In the genomic region with DNA sequence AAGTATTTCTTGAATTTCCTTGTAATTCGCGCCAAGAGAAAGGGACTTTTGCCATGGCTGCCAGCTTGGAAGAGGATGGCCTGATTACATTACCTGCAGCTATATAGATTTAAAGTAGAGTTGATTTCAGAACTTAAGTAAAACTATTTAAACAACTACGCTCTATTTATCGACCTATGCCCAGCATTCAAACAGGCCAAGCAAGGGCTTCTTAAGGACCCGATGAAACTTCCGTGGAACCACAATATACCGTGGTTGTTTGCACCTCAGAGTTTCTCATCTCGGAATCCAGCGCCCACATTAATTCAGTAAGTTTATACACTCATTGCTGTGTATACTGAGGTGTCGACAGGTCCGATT, we compare ENCODE assay signal across 8 cellular contexts. TPM values are rescaled to one million over a fixed set of nuclear protein-coding genes. Genes with fewer than 3 reads are reported as not detected.
DNase-seq lines count a peak whose midpoint lies in the region; ATAC-seq, FAIRE-seq and TF ChIP-seq lines count a peak whose summit lies in the region.

No MANE protein-coding gene starts in this region.

- H3K4me1 Mint-ChIP-seq in activated T-helper 1 cell treated with anti-CD3 and anti-CD28 coated beads, Interleukin-12 subunit alpha, Interleukin-12 subunit beta, Interleukin-2, Interleukin-4 antibody, amounts not matched to agents 30 ng/mL and 10 ng/mL and 1 ng/mL, durations not matched to agents 14 hours and 24 hours and 36 hours (ENCODE audit: low read depth), result peaks cover 12% of the 10 kb centered on the region

- peaks cover 5% of the 10 kb centered on the region for H3K27me3 ChIP-seq in iPS DF 6.9 (ENCODE audit: control insufficient read depth, insufficient read depth, low read length)
- no peaks in the 10 kb centered on the region for H3K27me3 ChIP-seq in small intestine (ENCODE audit: control insufficient read depth in 2 of 2, insufficient read depth in 2 of 2, low read length in 2 of 2)

- H3K4me1 ChIP-seq in iPS DF 6.9 (ENCODE audit: control insufficient read depth, insufficient read depth, low read length) (peaks cover 2% of the 10 kb centered on the region; the same call in 1 of the 2 replicates), small intestine (ENCODE audit: control insufficient read depth in 2 of 2, insufficient read depth in 1 of 2, low read depth in 1 of 2, low read length in 1 of 2) (no peaks in the 10 kb centered on the region)

- ATAC-seq in sciatic nerve (no peak), left colon (no peak)

- no peak overlapping the region for H3K27ac Mint-ChIP-seq in activated T-helper 1 cell treated with anti-CD3 and anti-CD28 coated beads, Interleukin-12 subunit alpha, Interleukin-12 subunit beta, Interleukin-2, Interleukin-4 antibody, amounts not matched to agents 30 ng/mL and 10 ng/mL and 1 ng/mL, durations not matched to agents 14 hours and 24 hours and 36 hours

- TF ChIP-seq CTCF in HFF-Myc (IDR thresholded peaks at IDR 0.05; ENCODE audit: low read depth, low read length, missing control alignments), result no peak

- WGBS in iPS DF 6.9 (ENCODE audit: insufficient coverage, insufficient read length), result no CpG with 5 or more reads among the region's 11 CpGs
- 28 to 51% (median 38%) methylated on average over 11 of the region's 11 CpGs for WGBS in small intestine, 3 donors

- intact Hi-C loops in activated T-helper 1 cell treated with anti-CD3 and anti-CD28 coated beads, Interleukin-12 subunit alpha, Interleukin-12 subunit beta, Interleukin-2, Interleukin-4 antibody, amounts not matched to agents 30 ng/mL and 10 ng/mL and 1 ng/mL, durations not matched to agents 14 hours and 24 hours and 36 hours (cut with micrococcal nuclease), result loop anchor here (2.0 kb wide), 1 partner anchor 35 kb away; a partner anchor contains a TSS
- intact Hi-C loops in sciatic nerve (cut with DNase I) (no loop called here), left colon (cut with DNase I, micrococcal nuclease) (loop anchor here in 1 of 2 donors (10.0 kb wide), 1 partner anchor 65 kb away; no protein-coding TSS in a partner anchor)

- H3K27ac ChIP-seq in iPS DF 6.9 (ENCODE audit: low read length), result no peak overlapping the region
- H3K27ac ChIP-seq in small intestine (ENCODE audit: low read depth in 1 of 2, low read length in 1 of 2), result peak overlapping the region in 1 of 2 donors; percentile 84

- DNase-seq in HFF-Myc (ENCODE audit: extremely low read depth, low read depth) (no peak), iPS DF 6.9 (ENCODE audit: low read depth, low spot score) (no peak), small intestine (no peak), COR-L47 (lab: John Stamatoyannopoulos, UW) (no peak), sciatic nerve (ENCODE audit: low spot score) (no peak), occipital lobe (lab: John Stamatoyannopoulos, UW) (no peak), left colon (no peak)
- no peak for DNase-seq in activated T-helper 1 cell treated with anti-CD3 and anti-CD28 coated beads, Interleukin-12 subunit alpha, Interleukin-12 subunit beta, Interleukin-2, Interleukin-4 antibody, amounts not matched to agents 30 ng/mL and 10 ng/mL and 1 ng/mL, durations not matched to agents 14 hours and 24 hours and 36 hours (ENCODE audit: low spot score)

- no peaks in the 10 kb centered on the region for H3K36me3 ChIP-seq in iPS DF 6.9 (ENCODE audit: control insufficient read depth, insufficient read depth, low read length)
- H3K36me3 ChIP-seq in small intestine (ENCODE audit: control insufficient read depth in 2 of 2, insufficient read depth in 2 of 2, low read length in 2 of 2), result no peaks in the 10 kb centered on the region

- H3K36me3 Mint-ChIP-seq in activated T-helper 1 cell treated with anti-CD3 and anti-CD28 coated beads, Interleukin-12 subunit alpha, Interleukin-12 subunit beta, Interleukin-2, Interleukin-4 antibody, amounts not matched to agents 30 ng/mL and 10 ng/mL and 1 ng/mL, durations not matched to agents 14 hours and 24 hours and 36 hours (ENCODE audit: low read depth), result no peaks in the 10 kb centered on the region

- H3K9me3 ChIP-seq in iPS DF 6.9 (ENCODE audit: control insufficient read depth, insufficient read depth, low read length) (no peaks in the 10 kb centered on the region), small intestine (ENCODE audit: control insufficient read depth, low read depth) (no peaks in the 10 kb centered on the region)

- no peaks in the 10 kb centered on the region for H3K9me3 Mint-ChIP-seq in activated T-helper 1 cell treated with anti-CD3 and anti-CD28 coated beads, Interleukin-12 subunit alpha, Interleukin-12 subunit beta, Interleukin-2, Interleukin-4 antibody, amounts not matched to agents 30 ng/mL and 10 ng/mL and 1 ng/mL, durations not matched to agents 14 hours and 24 hours and 36 hours

- no peak for FAIRE-seq in small intestine (lab: Jason Lieb, UNC)

- peaks cover 38% of the 10 kb centered on the region for H3K27me3 Mint-ChIP-seq in activated T-helper 1 cell treated with anti-CD3 and anti-CD28 coated beads, Interleukin-12 subunit alpha, Interleukin-12 subunit beta, Interleukin-2, Interleukin-4 antibody, amounts not matched to agents 30 ng/mL and 10 ng/mL and 1 ng/mL, durations not matched to agents 14 hours and 24 hours and 36 hours (ENCODE audit: insufficient read depth)

- peak overlapping the region; percentile 71 for H3K4me3 Mint-ChIP-seq in activated T-helper 1 cell treated with anti-CD3 and anti-CD28 coated beads, Interleukin-12 subunit alpha, Interleukin-12 subunit beta, Interleukin-2, Interleukin-4 antibody, amounts not matched to agents 30 ng/mL and 10 ng/mL and 1 ng/mL, durations not matched to agents 14 hours and 24 hours and 36 hours

- H3K4me3 ChIP-seq in HFF-Myc (replicated peaks; ENCODE audit: low read depth, low read length) (peak overlapping the region; percentile 48), iPS DF 6.9 (ENCODE audit: low read length) (peak overlapping the region; percentile 71; the same call in 1 of the 2 replicates), small intestine (ENCODE audit: low read depth in 1 of 2, low read length in 2 of 2) (peak overlapping the region; percentile 63 to 85)

RNA-seq across cellular contexts. Expression of a gene that starts 0.5 kb away (rescaled TPM):
- total RNA-seq in activated T-helper 1 cell treated with anti-CD3 and anti-CD28 coated beads, Interleukin-12 subunit alpha, Interleukin-12 subunit beta, Interleukin-2, Interleukin-4 antibody, amounts not matched to agents 30 ng/mL and 10 ng/mL and 1 ng/mL, durations not matched to agents 14 hours and 24 hours and 36 hours, result 1.1 and 1.4 TPM in 2 replicates
- 10 to 100 TPM in 2 of 3 donors, 1 to 10 TPM in 1; 8.5 to 17.4 (median 10.8) TPM for polyA plus RNA-seq in small intestine
- total RNA-seq in sciatic nerve (45.1 TPM), occipital lobe (25.3 TPM), left colon (10 to 100 TPM; 16.5 to 20.8 TPM)

RNA-seq across cellular contexts. Expression of a gene that starts 35.0 kb away (rescaled TPM):
- total RNA-seq in activated T-helper 1 cell treated with anti-CD3 and anti-CD28 coated beads, Interleukin-12 subunit alpha, Interleukin-12 subunit beta, Interleukin-2, Interleukin-4 antibody, amounts not matched to agents 30 ng/mL and 10 ng/mL and 1 ng/mL, durations not matched to agents 14 hours and 24 hours and 36 hours, result 8.1 and 8.8 TPM in 2 replicates
- 1 to 10 TPM; 3.1 to 7.6 (median 6.7) TPM for polyA plus RNA-seq in small intestine
- total RNA-seq in sciatic nerve (21.0 TPM), occipital lobe (5.1 TPM), left colon (1 to 10 TPM; 2.4 to 6.0 TPM)
